ENCODE assay signal across 8 cellular contexts in genomic region chr1:205631010-205631726, GRCh38. TPM values are rescaled to one million over a fixed set of nuclear protein-coding genes. Genes with fewer than 3 reads are reported as not detected.
DNase-seq lines count a peak whose midpoint lies in the region; ATAC-seq, FAIRE-seq and TF ChIP-seq lines count a peak whose summit lies in the region.

No MANE protein-coding gene starts in this region.

- H3K27me3 Mint-ChIP-seq in astrocyte (ENCODE audit: low read depth, unreplicated experiment): no peaks in the 10 kb centered on the region

- H2AFZ ChIP-seq in astrocyte (ENCODE audit: low read depth, low read length): peak overlapping the region; percentile 50

- H3K27ac Mint-ChIP-seq in astrocyte (ENCODE audit: unreplicated experiment): peak overlapping the region; percentile 99

- no peaks in the 10 kb centered on the region for H3K9me3 Mint-ChIP-seq in astrocyte (ENCODE audit: unreplicated experiment)

- TF ChIP-seq CTCF in astrocyte (IDR thresholded peaks at IDR 0.05; ENCODE audit: insufficient read depth, low read depth, low read length): no peak

- H3K9me3 ChIP-seq in astrocyte (ENCODE audit: insufficient read depth, low read depth, low read length): no peaks in the 10 kb centered on the region

- peak overlapping the region; percentile 93 for H3K27ac ChIP-seq in astrocyte (ENCODE audit: low read depth, low read length)

- no peak for FAIRE-seq in astrocyte (lab: Jason Lieb, UNC)

- no peaks in the 10 kb centered on the region for H3K27me3 ChIP-seq in astrocyte (ENCODE audit: insufficient read depth, low read length)

- peak overlapping the region; percentile 92 for H3K4me2 ChIP-seq in astrocyte (ENCODE audit: low read length)

- ATAC-seq in GM18517 (IDR thresholded peaks at IDR 0.05; ENCODE audit: unreplicated experiment) (peak; percentile 70), HG03025 (IDR thresholded peaks at IDR 0.05; ENCODE audit: low FRiP score, unreplicated experiment) (peak; percentile 58), sciatic nerve (peak; percentile 63)

- peak overlapping the region; percentile 99 for H3K4me3 Mint-ChIP-seq in astrocyte (ENCODE audit: unreplicated experiment)

- H3K4me1 Mint-ChIP-seq in astrocyte (ENCODE audit: low read depth, unreplicated experiment): peaks cover 14% of the 10 kb centered on the region

- H3K36me3 ChIP-seq in astrocyte (ENCODE audit: insufficient read depth, low read length): no peaks in the 10 kb centered on the region

- peaks cover 49% of the 10 kb centered on the region for H3K79me2 ChIP-seq in astrocyte (ENCODE audit: insufficient read depth, low read length)

- peak; percentile 83 for DNase-seq in NCI-H2029 (lab: John Stamatoyannopoulos, UW)
- DNase-seq in T-helper 22 cell (ENCODE audit: low read depth): peak; percentile 76
- peak; percentile 75 for DNase-seq in astrocyte (ENCODE audit: low read depth)
- DNase-seq in hypothalamus (lab: John Stamatoyannopoulos, UW): peak in 46 of 51 donors; percentile 8 to 79 (median 46)
- peak; percentile 70 for DNase-seq in sciatic nerve (ENCODE audit: low spot score)
- DNase-seq in cortex of kidney (lab: John Stamatoyannopoulos, UW): no peak

- peaks cover 24% of the 10 kb centered on the region for H4K20me1 ChIP-seq in astrocyte (ENCODE audit: insufficient read depth, low read length)

- H3K9ac ChIP-seq in astrocyte (ENCODE audit: low read length): peak overlapping the region; percentile 95

- peak overlapping the region; percentile 88 for H3K4me3 ChIP-seq in astrocyte (ENCODE audit: insufficient read depth, low read depth, low read length)

- H3K4me1 ChIP-seq in astrocyte (ENCODE audit: insufficient read depth, low read length): peaks cover 3% of the 10 kb centered on the region

- intact Hi-C loops in sciatic nerve (cut with DNase I): no loop called here

- no peaks in the 10 kb centered on the region for H3K36me3 Mint-ChIP-seq in astrocyte (ENCODE audit: low read depth, unreplicated experiment)

RNA-seq across cellular contexts. Expression of gene ELK4, which starts 0.6 kb away (rescaled TPM):
- 28.4 and 31.3 TPM in 2 replicates for total RNA-seq in astrocyte
- total RNA-seq in sciatic nerve: 72.1 TPM

RNA-seq across cellular contexts. Expression of gene SLC45A3, which starts 49.1 kb away (rescaled TPM):
- total RNA-seq in astrocyte: 6.8 and 7.1 TPM in 2 replicates
- total RNA-seq in sciatic nerve: 1.3 TPM
